Comparison of ENCODE assay signal across 11 cellular contexts in genomic region chr1:20255666-20256065, GRCh38. TPM values are rescaled to one million over a fixed set of nuclear protein-coding genes. Genes with fewer than 3 reads are reported as not detected.
DNase-seq lines count a peak whose midpoint lies in the region; ATAC-seq and TF ChIP-seq lines count a peak whose summit lies in the region.
"Had no signal": no experiment of that assay in that cellular context is flagged by ENCODE, and none has a peak within 500 bp of the region (broad histone marks: within the 10 kb centered on the region; RNA-seq: fewer than 3 reads in every experiment).

No MANE protein-coding gene starts in this region.

- no peak overlapping the region for H3K4me3 Mint-ChIP-seq in activated CD8-positive, alpha-beta memory T cell treated with anti-CD3 and anti-CD28 coated beads, Interleukin-2, amount 10 ng/mL, durations not matched to agents 7 days and 5 days
- no peak overlapping the region for H3K4me3 Mint-ChIP-seq in stimulated activated memory B cell treated with anti-CD40 and anti-IgM and Interleukin-4, amounts not matched to agents 10 μg/mL and 1 μg/mL and 100 μg/mL, for 72 hours

- H3K36me3 Mint-ChIP-seq in activated CD8-positive, alpha-beta memory T cell treated with anti-CD3 and anti-CD28 coated beads, Interleukin-2, amount 10 ng/mL, durations not matched to agents 7 days and 5 days = no peaks in the 10 kb centered on the region
- no peaks in the 10 kb centered on the region for H3K36me3 Mint-ChIP-seq in stimulated activated memory B cell treated with anti-CD40 and anti-IgM and Interleukin-4, amounts not matched to agents 10 μg/mL and 1 μg/mL and 100 μg/mL, for 72 hours

- peaks cover 4% of the 10 kb centered on the region for H3K4me1 Mint-ChIP-seq in activated CD8-positive, alpha-beta memory T cell treated with anti-CD3 and anti-CD28 coated beads, Interleukin-2, amount 10 ng/mL, durations not matched to agents 7 days and 5 days
- H3K4me1 Mint-ChIP-seq in stimulated activated memory B cell treated with anti-CD40 and anti-IgM and Interleukin-4, amounts not matched to agents 10 μg/mL and 1 μg/mL and 100 μg/mL, for 72 hours = no peaks in the 10 kb centered on the region

- H3K9me3 ChIP-seq in MM.1S (replicated peaks; ENCODE audit: insufficient read depth, low read length) = no peaks in the 10 kb centered on the region
- H3K9me3 ChIP-seq: Caco-2 had no signal

- no peaks in the 10 kb centered on the region for H3K79me2 ChIP-seq in MM.1S (ENCODE audit: low read length)

- H3K36me3 ChIP-seq in MM.1S (replicated peaks; ENCODE audit: insufficient read depth, low read length) = no peaks in the 10 kb centered on the region

- H3K9me3 Mint-ChIP-seq in activated CD8-positive, alpha-beta memory T cell treated with anti-CD3 and anti-CD28 coated beads, Interleukin-2, amount 10 ng/mL, durations not matched to agents 7 days and 5 days (ENCODE audit: low read depth) = no peaks in the 10 kb centered on the region
- H3K9me3 Mint-ChIP-seq in stimulated activated memory B cell treated with anti-CD40 and anti-IgM and Interleukin-4, amounts not matched to agents 10 μg/mL and 1 μg/mL and 100 μg/mL, for 72 hours = no peaks in the 10 kb centered on the region

- peaks cover 25% of the 10 kb centered on the region for H3K27me3 Mint-ChIP-seq in activated CD8-positive, alpha-beta memory T cell treated with anti-CD3 and anti-CD28 coated beads, Interleukin-2, amount 10 ng/mL, durations not matched to agents 7 days and 5 days
- peaks cover 29% of the 10 kb centered on the region for H3K27me3 Mint-ChIP-seq in stimulated activated memory B cell treated with anti-CD40 and anti-IgM and Interleukin-4, amounts not matched to agents 10 μg/mL and 1 μg/mL and 100 μg/mL, for 72 hours

- H2AFZ ChIP-seq in MM.1S (ENCODE audit: low read length) = no peak overlapping the region

- H3K27me3 ChIP-seq in MM.1S (replicated peaks; ENCODE audit: insufficient read depth, low read length) = peaks cover 91% of the 10 kb centered on the region

- ATAC-seq in activated CD8-positive, alpha-beta memory T cell treated with anti-CD3 and anti-CD28 coated beads, Interleukin-2, amount 10 ng/mL, durations not matched to agents 7 days and 5 days = peak; percentile 16
- ATAC-seq in stimulated activated memory B cell treated with anti-CD40 and anti-IgM and Interleukin-4, amounts not matched to agents 10 μg/mL and 1 μg/mL and 100 μg/mL, for 72 hours = no peak

- DNase-seq in activated CD8-positive, alpha-beta memory T cell treated with anti-CD3 and anti-CD28 coated beads, Interleukin-2, amount 10 ng/mL, durations not matched to agents 7 days and 5 days = no peak
- no peak for DNase-seq in activated CD8-positive, alpha-beta memory T cell treated with anti-CD3 and anti-CD28 coated beads, Interleukin-2, amount 50 U/mL, for 4 hours
- DNase-seq in NCI-H510A treated with DMSO at 0.1 percent for 48 hours (lab: John Stamatoyannopoulos, UW) (peak; percentile 64), dermis blood vessel endothelial cell (peak; percentile 41), smooth muscle cell of the brain vasculature (ENCODE audit: low read depth, low spot score) (peak; percentile 10), MM.1S (no peak)
- DNase-seq in stimulated activated CD4-positive, alpha-beta T cell treated with anti-CD3 and anti-CD28 coated beads, Interleukin-4, amount 100 ng/mL, for 1 hour = no peak
- DNase-seq: activated naive CD4-positive, alpha-beta T cell; NCI-H526 treated with DMSO at 0.1 percent for 48 hours had no signal

- no peaks in the 10 kb centered on the region for H3K9me2 ChIP-seq in MM.1S (replicated peaks; ENCODE audit: insufficient read depth, low read length)

- no peaks in the 10 kb centered on the region for H3F3A ChIP-seq in MM.1S (ENCODE audit: insufficient read depth, low read length)

- H3K27ac Mint-ChIP-seq in activated CD8-positive, alpha-beta memory T cell treated with anti-CD3 and anti-CD28 coated beads, Interleukin-2, amount 10 ng/mL, durations not matched to agents 7 days and 5 days = no peak overlapping the region
- no peak overlapping the region for H3K27ac Mint-ChIP-seq in stimulated activated memory B cell treated with anti-CD40 and anti-IgM and Interleukin-4, amounts not matched to agents 10 μg/mL and 1 μg/mL and 100 μg/mL, for 72 hours

- H3K9ac ChIP-seq in MM.1S (ENCODE audit: low read length) = no peak overlapping the region

- TF ChIP-seq CTCF in MM.1S (IDR thresholded peaks at IDR 0.05; ENCODE audit: low read length) = no peak

- H3K27ac ChIP-seq in MM.1S (ENCODE audit: low read length) = no peak overlapping the region

- H4K20me1 ChIP-seq in MM.1S (ENCODE audit: insufficient read depth, low read length) = no peaks in the 10 kb centered on the region

- no peak overlapping the region for H3K4me2 ChIP-seq in MM.1S (ENCODE audit: low read depth, low read length)

- CTCF ChIA-PET in activated CD8-positive, alpha-beta memory T cell treated with anti-CD3 and anti-CD28 coated beads, Interleukin-2, amount 10 ng/mL, durations not matched to agents 7 days and 5 days (lab: Charles Lee) = interaction anchor here (1.3 kb wide), 1 partner anchor 43 kb away, joined by 6 read pairs; no protein-coding TSS in a partner anchor

- no peaks in the 10 kb centered on the region for H3K4me1 ChIP-seq in MM.1S (ENCODE audit: low read length)

- no peak overlapping the region for H3K4me3 ChIP-seq in MM.1S (ENCODE audit: low read length)

RNA-seq across cellular contexts. Expression of gene VWA5B1, which starts 35.0 kb away (rescaled TPM):
- not detected for total RNA-seq in activated CD8-positive, alpha-beta memory T cell treated with anti-CD3 and anti-CD28 coated beads, Interleukin-2, amount 10 ng/mL, durations not matched to agents 7 days and 5 days
- total RNA-seq in dermis blood vessel endothelial cell = not detected in 2 replicates
- total RNA-seq: Caco-2 had no signal

Comparison
In these comparisons a context has a peak if more than half of its experiments do, and no peak if none do; other contexts are left out.
1. DNase-seq: peak in NCI-H510A treated with DMSO at 0.1 percent for 48 hours (single experiment), dermis blood vessel endothelial cell (single experiment) and smooth muscle cell of the brain vasculature (single experiment); none in activated CD8-positive, alpha-beta memory T cell treated with anti-CD3 and anti-CD28 coated beads, Interleukin-2, amount 10 ng/mL, durations not matched to agents 7 days and 5 days (single experiment), activated CD8-positive, alpha-beta memory T cell treated with anti-CD3 and anti-CD28 coated beads, Interleukin-2, amount 50 U/mL, for 4 hours (single experiment), MM.1S (single experiment) and stimulated activated CD4-positive, alpha-beta T cell treated with anti-CD3 and anti-CD28 coated beads, Interleukin-4, amount 100 ng/mL, for 1 hour (single experiment).